ENCODE assay signal across 8 cellular contexts in genomic region chr3:194134231-194134756, GRCh38. TPM values are rescaled to one million over a fixed set of nuclear protein-coding genes. Genes with fewer than 3 reads are reported as not detected.
A peak's percentile ranks its signal among the peaks of the same experiment; 100 is the strongest.
DNase-seq lines count a peak whose midpoint lies in the region; ATAC-seq and TF ChIP-seq lines count a peak whose summit lies in the region.

No MANE protein-coding gene starts in this region.

- H3K9me3 ChIP-seq in adipocyte (ENCODE audit: control insufficient read depth, low read length): no peaks in the 10 kb centered on the region
- no peaks in the 10 kb centered on the region for H3K9me3 ChIP-seq in left ventricle myocardium inferior (replicated peaks)
- no peaks in the 10 kb centered on the region for H3K9me3 ChIP-seq in prostate gland

- H3K27ac ChIP-seq in left ventricle myocardium inferior (replicated peaks) (peak overlapping the region; percentile 99), prostate gland (peak overlapping the region; percentile 97 to 98)

- H3K9ac ChIP-seq in adipocyte (ENCODE audit: low read length): peak overlapping the region; percentile 78

- WGBS in prostate gland: under 1% methylated on average over 25 of the region's 71 CpGs

- H3K4me3 ChIP-seq in AG04449 (ENCODE audit: low read depth, low read length): peak overlapping the region; percentile 62
- H3K4me3 ChIP-seq in adipocyte (ENCODE audit: low read length): peak overlapping the region; percentile 90
- H3K4me3 ChIP-seq in left ventricle myocardium inferior: peak overlapping the region; percentile 86
- peak overlapping the region; percentile 60 to 71 for H3K4me3 ChIP-seq in prostate gland

- TF ChIP-seq CTCF in AG04449 (IDR thresholded peaks at IDR 0.05; ENCODE audit: insufficient read depth, low read length, missing control alignments) (no peak), left ventricle myocardium inferior (IDR thresholded peaks at IDR 0.05; ENCODE audit: borderline replicate concordance) (no peak), prostate gland (IDR thresholded peaks at IDR 0.05) (no peak)

- H3K36me3 ChIP-seq in adipocyte (ENCODE audit: control insufficient read depth, insufficient read depth, low read length, severe bottlenecking) (no peaks in the 10 kb centered on the region), left ventricle myocardium inferior (no peaks in the 10 kb centered on the region), prostate gland (no peaks in the 10 kb centered on the region)

- POLR2A ChIA-PET in AG04449 (lab: Yijun Ruan, JAX): interaction anchor here (0.6 to 2.7 kb wide), 4 partner anchors 10 to 131 kb away, joined by 3 to 21 read pairs (median 6); no protein-coding TSS in a partner anchor

- H3K27me3 ChIP-seq in adipocyte (replicated peaks; ENCODE audit: control insufficient read depth, insufficient read depth, low read length) (no peaks in the 10 kb centered on the region), left ventricle myocardium inferior (ENCODE audit: low read depth) (no peaks in the 10 kb centered on the region), prostate gland (replicated peaks; ENCODE audit: insufficient read depth) (no peaks in the 10 kb centered on the region)

- TF ChIP-seq POLR2A in prostate gland (IDR thresholded peaks at IDR 0.05): no peak

- DNase-seq in AG04449 (ENCODE audit: low read depth, low spot score): no peak
- DNase-seq in RKO (ENCODE audit: low spot score): peak; percentile 41
- DNase-seq in adipocyte (ENCODE audit: low read depth): peak; percentile 84
- DNase-seq in left ventricle myocardium inferior: peak; percentile 77
- peak; percentile 63 for DNase-seq in prostate gland (ENCODE audit: low spot score)
- no peak for DNase-seq in SW 1271 (lab: John Stamatoyannopoulos, UW)

- H3K4me1 ChIP-seq in adipocyte (ENCODE audit: control insufficient read depth, insufficient read depth, low read length) (peaks cover 69% of the 10 kb centered on the region), left ventricle myocardium inferior (peaks cover 80% of the 10 kb centered on the region), prostate gland (replicated peaks) (peaks cover 4% of the 10 kb centered on the region)

- CTCF ChIA-PET in AG04449 (lab: Yijun Ruan, JAX): interaction anchor here (3.5 to 9.1 kb wide), 2 partner anchors 182 to 353 kb away, joined by 21 to 100 read pairs; no protein-coding TSS in a partner anchor

- intact Hi-C loops in left ventricle myocardium inferior (cut with micrococcal nuclease) (loop anchor here (10.0 kb wide), 1 partner anchor 171 kb away; no protein-coding TSS in a partner anchor), prostate gland (cut with DNase I) (loop anchor here (5.0 kb wide), 1 partner anchor 62 kb away; no protein-coding TSS in a partner anchor)

- ATAC-seq in GM18907 (IDR thresholded peaks at IDR 0.05; ENCODE audit: unreplicated experiment) (peak; percentile 18), HG03108 (IDR thresholded peaks at IDR 0.05; ENCODE audit: unreplicated experiment) (peak; percentile 15)

RNA-seq across cellular contexts. Expression of gene HES1, which starts 1.7 kb away (rescaled TPM):
- total RNA-seq in left ventricle myocardium inferior (13.4 TPM), prostate gland (100 to 1,000 TPM in 1 of 2 donors, 10 to 100 TPM in 1; 92.4 to 174 TPM)

Comparison
In these comparisons a context has a peak if more than half of its experiments do, and no peak if none do; other contexts are left out.
1. DNase-seq: peak in RKO (single experiment), adipocyte (single experiment), left ventricle myocardium inferior (single experiment) and prostate gland (single experiment); none in AG04449 (single experiment) and SW 1271 (0 of 2).
2. Peak in every context shown above with its lines, with median percentiles within 50 percentile points of each other: H3K4me3 ChIP-seq.